In genomic region chr10:132462463-132463332, GRCh38 we compare ENCODE assay signal across 25 cellular contexts.
DNase-seq lines count a peak whose midpoint lies in the region; ATAC-seq, FAIRE-seq and TF ChIP-seq lines count a peak whose summit lies in the region.
"Had no signal": no experiment of that assay in that cellular context is flagged by ENCODE, and none has a peak within 500 bp of the region (broad histone marks: within the 10 kb centered on the region; RNA-seq: fewer than 3 reads in every experiment).

No MANE protein-coding gene starts in this region.

- no peak for TF ChIP-seq POLR2A in spleen (IDR thresholded peaks at IDR 0.05)

- no peak for ATAC-seq in left lung
- ATAC-seq: CD8-positive, alpha-beta T cell; stimulated activated effector memory CD8-positive, alpha-beta T cell treated with anti-CD3 and anti-CD28 coated beads, Interleukin-12 subunit alpha, Interleukin-12 subunit beta, amount 100 ng/mL, for 72 hours had no signal

- H3K27ac ChIP-seq in Karpas-422 (ENCODE audit: low read length): no peak overlapping the region
- H3K27ac ChIP-seq in endodermal cell (ENCODE audit: low read depth, low read length): no peak overlapping the region
- H3K27ac ChIP-seq in left lung: no peak overlapping the region
- no peak overlapping the region for H3K27ac ChIP-seq in spleen
- H3K27ac ChIP-seq: epithelial cell of prostate, WERI-Rb-1 had no signal

- peak overlapping the region; percentile 13; the same call in 1 of the 2 replicates for H3K9ac ChIP-seq in Karpas-422 (ENCODE audit: low read length)
- H3K9ac ChIP-seq in endodermal cell (ENCODE audit: extremely low read depth, low read length, poor library complexity, severe bottlenecking): no peak overlapping the region
- H3K9ac ChIP-seq: SK-N-SH had no signal

- H3K4me3 Mint-ChIP-seq in endodermal cell: no peak overlapping the region
- H3K4me3 Mint-ChIP-seq: activated CD4-positive, alpha-beta memory T cell treated with anti-CD3 and anti-CD28 coated beads for 36 hours; CD8-positive, alpha-beta T cell; dendritic cell treated with granulocyte-macrophage colony-stimulating factor and Interleukin-4, amounts not matched to agents 40 ng/mL and 50 ng/mL, for 4 days; naive B cell; stimulated activated effector memory CD8-positive, alpha-beta T cell treated with anti-CD3 and anti-CD28 coated beads, Interleukin-12 subunit alpha, Interleukin-12 subunit beta, amount 100 ng/mL, for 72 hours had no signal

- no peak overlapping the region for H3K27ac Mint-ChIP-seq in endodermal cell
- H3K27ac Mint-ChIP-seq: activated CD4-positive, alpha-beta memory T cell treated with anti-CD3 and anti-CD28 coated beads for 36 hours; CD8-positive, alpha-beta T cell; dendritic cell treated with granulocyte-macrophage colony-stimulating factor and Interleukin-4, amounts not matched to agents 40 ng/mL and 50 ng/mL, for 4 days; naive B cell; stimulated activated effector memory CD8-positive, alpha-beta T cell treated with anti-CD3 and anti-CD28 coated beads, Interleukin-12 subunit alpha, Interleukin-12 subunit beta, amount 100 ng/mL, for 72 hours had no signal

- H3K9me3 ChIP-seq in Karpas-422 (ENCODE audit: low read length) (no peaks in the 10 kb centered on the region), endodermal cell (ENCODE audit: control insufficient read depth, low read length) (no peaks in the 10 kb centered on the region), left lung (no peaks in the 10 kb centered on the region), spleen (no peaks in the 10 kb centered on the region)
- H3K9me3 ChIP-seq: adrenal gland, breast epithelium, ovary, SK-N-SH, testis had no signal

- H3K36me3 ChIP-seq in Karpas-422 (ENCODE audit: insufficient read depth, low read length) (no peaks in the 10 kb centered on the region), endodermal cell (ENCODE audit: control insufficient read depth, insufficient read depth, low read length) (no peaks in the 10 kb centered on the region), left lung (no peaks in the 10 kb centered on the region), spleen (no peaks in the 10 kb centered on the region)
- H3K36me3 ChIP-seq: adrenal gland, breast epithelium, ovary, WERI-Rb-1 had no signal

- TF ChIP-seq CTCF in endodermal cell (conservative IDR thresholded peaks at IDR 0.05) (no peak), left lung (IDR thresholded peaks at IDR 0.05) (no peak), spleen (IDR thresholded peaks at IDR 0.05 in 8 of 11, conservative IDR thresholded peaks at IDR 0.05 in 3 of 11) (no peak)

- no peak overlapping the region for H3K4me3 ChIP-seq in Karpas-422 (ENCODE audit: low read length)
- H3K4me3 ChIP-seq in endodermal cell (ENCODE audit: low read length): no peak overlapping the region
- H3K4me3 ChIP-seq in left lung: no peak overlapping the region
- no peak overlapping the region for H3K4me3 ChIP-seq in spleen
- H3K4me3 ChIP-seq: adrenal gland, breast epithelium, ovary, testis had no signal

- no peaks in the 10 kb centered on the region for H3K79me2 ChIP-seq in Karpas-422 (ENCODE audit: low read length)

- H3K27me3 ChIP-seq in Karpas-422 (ENCODE audit: low read length) (no peaks in the 10 kb centered on the region), endodermal cell (ENCODE audit: control insufficient read depth, insufficient read depth, low read length, poor library complexity, severe bottlenecking) (no peaks in the 10 kb centered on the region), left lung (peaks cover 0 to 6% of the 10 kb centered on the region in 2 donors), spleen (replicated peaks in 1 of 7) (peaks cover 0 to 20% (median 0%) of the 10 kb centered on the region in 7 donors)
- H3K27me3 ChIP-seq: adrenal gland, ovary, testis had no signal

- no peaks in the 10 kb centered on the region for H3K36me3 Mint-ChIP-seq in endodermal cell (ENCODE audit: low read depth)
- H3K36me3 Mint-ChIP-seq: activated CD4-positive, alpha-beta memory T cell treated with anti-CD3 and anti-CD28 coated beads for 36 hours; CD8-positive, alpha-beta T cell; naive B cell; stimulated activated effector memory CD8-positive, alpha-beta T cell treated with anti-CD3 and anti-CD28 coated beads, Interleukin-12 subunit alpha, Interleukin-12 subunit beta, amount 100 ng/mL, for 72 hours had no signal

- no peaks in the 10 kb centered on the region for H3K9me3 Mint-ChIP-seq in endodermal cell
- H3K9me3 Mint-ChIP-seq: activated CD4-positive, alpha-beta memory T cell treated with anti-CD3 and anti-CD28 coated beads for 36 hours; CD8-positive, alpha-beta T cell; dendritic cell treated with granulocyte-macrophage colony-stimulating factor and Interleukin-4, amounts not matched to agents 40 ng/mL and 50 ng/mL, for 4 days; naive B cell; stimulated activated effector memory CD8-positive, alpha-beta T cell treated with anti-CD3 and anti-CD28 coated beads, Interleukin-12 subunit alpha, Interleukin-12 subunit beta, amount 100 ng/mL, for 72 hours had no signal

- no peak for DNase-seq in Karpas-422
- peak; percentile 43 for DNase-seq in endodermal cell
- peak; percentile 31 to 70 for DNase-seq in left lung
- DNase-seq in spleen: peak; percentile 70
- DNase-seq in HT-29 (ENCODE audit: low spot score): no peak
- DNase-seq in activated CD8-positive, alpha-beta memory T cell treated with anti-CD3 and anti-CD28 coated beads for 24 hours: no peak
- DNase-seq in GM19239 (ENCODE audit: insufficient read length, low spot score): no peak
- DNase-seq in stimulated activated CD8-positive, alpha-beta memory T cell treated with anti-CD3 and anti-CD28 coated beads, Interleukin-4, amount 100 ng/mL, for 48 hours: no peak
- DNase-seq: activated CD4-positive, alpha-beta memory T cell treated with anti-CD3 and anti-CD28 coated beads for 36 hours; activated gamma-delta T cell treated with Interleukin-2 at 50 U/mL for 16 hours; CD8-positive, alpha-beta T cell; naive B cell; NCI-H1417 treated with DMSO at 0.1 percent for 48 hours; NCI-H526; SK-N-SH; stimulated activated CD4-positive, alpha-beta T cell treated with anti-CD3 and anti-CD28 coated beads, Interleukin-1b, Interleukin-23, amount 100 ng/mL, for 48 hours; testis; WERI-Rb-1 had no signal

- no peaks in the 10 kb centered on the region for H3K4me1 Mint-ChIP-seq in endodermal cell

- H2AFZ ChIP-seq in Karpas-422 (ENCODE audit: low read length): no peak overlapping the region

- 88 to 97% methylated on average over 14 to 35 of the region's 35 CpGs for WGBS in endodermal cell (ENCODE audit: insufficient coverage in 1 of 2, insufficient read length in 1 of 2), 2 experiments
- WGBS in spleen, 5 donors: 92 to 97% (median 94%) methylated on average over 14 to 35 of the region's 35 CpGs

- no peaks in the 10 kb centered on the region for H3K9me2 ChIP-seq in Karpas-422 (replicated peaks; ENCODE audit: insufficient read depth, low read length)
- H3K9me2 ChIP-seq: SK-N-SH had no signal

- intact Hi-C loops in left lung (cut with DNase I) (no loop called here), spleen (cut with DNase I; ENCODE audit: low total_unique reads) (no loop called here)

- H4K20me1 ChIP-seq in Karpas-422 (ENCODE audit: insufficient read depth, low read depth, low read length): no peaks in the 10 kb centered on the region

- peaks cover 4% of the 10 kb centered on the region for H3K27me3 Mint-ChIP-seq in endodermal cell (ENCODE audit: insufficient read depth)
- H3K27me3 Mint-ChIP-seq: naive B cell had no signal

- FAIRE-seq in GM19239 (lab: Jason Lieb, UNC): no peak
- FAIRE-seq: islet of Langerhans had no signal

- no peak overlapping the region for H3K4me2 ChIP-seq in Karpas-422 (ENCODE audit: low read depth, low read length, poor library complexity, severe bottlenecking)
- H3K4me2 ChIP-seq: SK-N-SH had no signal

- H3K4me1 ChIP-seq in Karpas-422 (ENCODE audit: low read length): peaks cover 92% of the 10 kb centered on the region
- no peaks in the 10 kb centered on the region for H3K4me1 ChIP-seq in endodermal cell (ENCODE audit: control insufficient read depth, insufficient read depth, low read length)
- peaks cover 0 to 9% of the 10 kb centered on the region in 2 donors for H3K4me1 ChIP-seq in left lung
- peaks cover 0 to 23% (median 9%) of the 10 kb centered on the region in 6 donors for H3K4me1 ChIP-seq in spleen

Comparison
In these comparisons a context has a peak if more than half of its experiments do, and no peak if none do; other contexts are left out.
1. DNase-seq: peak in endodermal cell (single experiment), left lung (2 of 2) and spleen (single experiment); none in Karpas-422 (single experiment), HT-29 (single experiment), activated CD8-positive, alpha-beta memory T cell treated with anti-CD3 and anti-CD28 coated beads for 24 hours (single experiment), GM19239 (single experiment) and stimulated activated CD8-positive, alpha-beta memory T cell treated with anti-CD3 and anti-CD28 coated beads, Interleukin-4, amount 100 ng/mL, for 48 hours (single experiment).